In genomic region chr3:169966951-169967915, GRCh38 we compare ENCODE assay signal across 1 cellular context.
A peak's percentile ranks its signal among the peaks of the same experiment; 100 is the strongest.
TF ChIP-seq lines count a peak whose summit lies in the region.

No MANE protein-coding gene starts in this region.

TF ChIP-seq in HepG2, 621 proteins besides CTCF, POLR2A, EP300 and RAD21 (continued from another document and continues in another):
- 0 out of 2 replicates have a peak, but pooled peaks have one; percentile 39 for TF ChIP-seq ZNF142 (CRISPR knock-in tag; IDR thresholded peaks at IDR 0.05)
- TF ChIP-seq ZNF275 (CRISPR knock-in tag; IDR thresholded peaks at IDR 0.05; ENCODE audit: borderline replicate concordance): no peak
- 0 out of 2 replicates have a peak, but pooled peaks have one; percentile 6 for TF ChIP-seq ZNF567 (CRISPR knock-in tag; IDR thresholded peaks at IDR 0.05; ENCODE audit: borderline replicate concordance)
- no peak for TF ChIP-seq TFE3 (CRISPR knock-in tag; IDR thresholded peaks at IDR 0.05)
- TF ChIP-seq HOXA7 (CRISPR knock-in tag; IDR thresholded peaks at IDR 0.05): no peak
- TF ChIP-seq HNRNPH1 (optimal IDR thresholded peaks at IDR 0.05; ENCODE audit: low read depth, low read length): no peak
- TF ChIP-seq E2F1 (CRISPR knock-in tag; IDR thresholded peaks at IDR 0.05): no peak
- TF ChIP-seq MED13 (CRISPR knock-in tag; IDR thresholded peaks at IDR 0.05): peak; percentile 31; the same call in 1 of the 2 replicates
- no peak for TF ChIP-seq ZKSCAN8 (CRISPR knock-in tag; IDR thresholded peaks at IDR 0.05; ENCODE audit: borderline replicate concordance)
- TF ChIP-seq SOX6 (IDR thresholded peaks at IDR 0.05): no peak
- no peak for TF ChIP-seq SOX6 (CRISPR knock-in tag; IDR thresholded peaks at IDR 0.05)
- TF ChIP-seq PBX3 (CRISPR knock-in tag; IDR thresholded peaks at IDR 0.05; ENCODE audit: borderline replicate concordance): no peak; the same call in 1 of the 2 replicates
- TF ChIP-seq HINFP (CRISPR knock-in tag; IDR thresholded peaks at IDR 0.05; ENCODE audit: low read depth): no peak
- no peak for TF ChIP-seq ZNF18 (CRISPR knock-in tag; IDR thresholded peaks at IDR 0.05; ENCODE audit: insufficient replicate concordance)
- no peak for TF ChIP-seq CBX1 (IDR thresholded peaks at IDR 0.05; ENCODE audit: low read depth)
- TF ChIP-seq ZNF800 (CRISPR knock-in tag; IDR thresholded peaks at IDR 0.05): no peak
- no peak for TF ChIP-seq ZNF598 (CRISPR knock-in tag; IDR thresholded peaks at IDR 0.05; ENCODE audit: borderline replicate concordance)
- TF ChIP-seq PRMT3 (CRISPR knock-in tag; IDR thresholded peaks at IDR 0.05; ENCODE audit: borderline replicate concordance, low read depth): no peak
- no peak for TF ChIP-seq ZNF260 (CRISPR knock-in tag; IDR thresholded peaks at IDR 0.05; ENCODE audit: borderline replicate concordance, low read depth)
- TF ChIP-seq NR3C1 (CRISPR knock-in tag; IDR thresholded peaks at IDR 0.05): no peak
- no peak for TF ChIP-seq ZBTB21 (CRISPR knock-in tag; IDR thresholded peaks at IDR 0.05)
- TF ChIP-seq ZNF772 (CRISPR knock-in tag; IDR thresholded peaks at IDR 0.05): no peak
- no peak for TF ChIP-seq ZEB1 (IDR thresholded peaks at IDR 0.05; ENCODE audit: insufficient replicate concordance, low read depth)
- TF ChIP-seq TCF7L2 (IDR thresholded peaks at IDR 0.05; ENCODE audit: low read depth, low read length): no peak
- no peak; the same call in 1 of the 2 replicates for TF ChIP-seq TARDBP (CRISPR knock-in tag; IDR thresholded peaks at IDR 0.05)
- TF ChIP-seq ZNF556 (CRISPR knock-in tag; IDR thresholded peaks at IDR 0.05; ENCODE audit: borderline replicate concordance): 0 out of 2 replicates have a peak, but pooled peaks have one; percentile 7
- TF ChIP-seq SNAI1 (CRISPR knock-in tag; IDR thresholded peaks at IDR 0.05; ENCODE audit: borderline replicate concordance): no peak
- TF ChIP-seq PLRG1 (conservative IDR thresholded peaks at IDR 0.05): no peak
- TF ChIP-seq ARNT2 (CRISPR knock-in tag; IDR thresholded peaks at IDR 0.05; ENCODE audit: low read depth): no peak
- TF ChIP-seq ZNF776 (CRISPR knock-in tag; IDR thresholded peaks at IDR 0.05): no peak
- peak; percentile 84; the same call in 1 of the 2 replicates for TF ChIP-seq PCBP1 (IDR thresholded peaks at IDR 0.05; ENCODE audit: borderline replicate concordance, low read depth, low read length)
- no peak for TF ChIP-seq RNF2 (conservative IDR thresholded peaks at IDR 0.05; ENCODE audit: low read depth)
- no peak for TF ChIP-seq ZNF710 (CRISPR knock-in tag; IDR thresholded peaks at IDR 0.05; ENCODE audit: borderline replicate concordance)
- TF ChIP-seq ZBTB7A (CRISPR knock-in tag; IDR thresholded peaks at IDR 0.05): no peak
- TF ChIP-seq ZBTB7B (CRISPR knock-in tag; IDR thresholded peaks at IDR 0.05): no peak
- peak; percentile 10; the same call in 1 of the 2 replicates for TF ChIP-seq ZNF230 (CRISPR knock-in tag; IDR thresholded peaks at IDR 0.05)
- TF ChIP-seq PLSCR1 (CRISPR knock-in tag; IDR thresholded peaks at IDR 0.05; ENCODE audit: borderline replicate concordance): no peak
- TF ChIP-seq FOSL2 (CRISPR knock-in tag; IDR thresholded peaks at IDR 0.05): no peak
- TF ChIP-seq TEAD2 (CRISPR knock-in tag; IDR thresholded peaks at IDR 0.05): no peak
- TF ChIP-seq FOXJ3 (CRISPR knock-in tag; IDR thresholded peaks at IDR 0.05; ENCODE audit: borderline replicate concordance): no peak
- no peak for TF ChIP-seq HOXA5 (CRISPR knock-in tag; IDR thresholded peaks at IDR 0.05)
- TF ChIP-seq JUN (CRISPR knock-in tag; IDR thresholded peaks at IDR 0.05): no peak
- TF ChIP-seq MZF1 (CRISPR knock-in tag; IDR thresholded peaks at IDR 0.05; ENCODE audit: borderline replicate concordance): no peak
- TF ChIP-seq SMAD3 (CRISPR knock-in tag; IDR thresholded peaks at IDR 0.05): no peak
